ENCODE assay signal across 17 cellular contexts in the genomic region with DNA sequence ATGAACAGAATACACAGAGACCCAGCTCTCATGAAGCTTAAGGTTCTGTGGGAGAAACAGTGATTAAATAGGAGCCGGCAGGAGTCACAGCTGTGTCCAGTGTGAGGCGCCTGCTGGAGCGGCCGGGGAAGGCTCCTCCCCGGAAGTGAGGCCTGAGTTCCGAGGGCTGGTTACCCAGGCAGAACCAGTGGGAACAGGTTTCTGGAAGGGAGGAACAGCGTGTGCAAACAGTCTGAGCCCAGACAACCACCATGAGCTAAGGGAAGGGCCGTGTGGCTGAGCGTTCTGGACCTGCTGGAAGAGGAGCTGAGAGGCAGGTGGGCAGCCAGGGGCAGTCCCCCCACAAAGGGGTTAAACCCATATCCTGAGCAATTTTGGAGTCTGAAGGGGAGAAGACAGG.
"Had no signal": no experiment of that assay in that cellular context is flagged by ENCODE, and none has a peak within 500 bp of the region (broad histone marks: within the 10 kb centered on the region; RNA-seq: fewer than 3 reads in every experiment).

No MANE protein-coding gene starts in this region.

- H3K27me3 ChIP-seq: adrenal gland, esophagus muscularis mucosa, ovary, spleen, thyroid gland had no signal

- H3K9me3 ChIP-seq: adrenal gland, esophagus muscularis mucosa, left ventricle myocardium inferior, ovary, spleen, thyroid gland had no signal

- H3K4me1 ChIP-seq: esophagus muscularis mucosa, left ventricle myocardium inferior, spleen had no signal

- H3K4me3 ChIP-seq: adrenal gland, esophagus muscularis mucosa, left ventricle myocardium inferior, ovary, spleen, thyroid gland had no signal

- H3K27ac ChIP-seq: adrenal gland, esophagus muscularis mucosa, left ventricle myocardium inferior, ovary, spleen, thyroid gland, VCaP had no signal

- H3K36me3 ChIP-seq: adrenal gland, esophagus muscularis mucosa, left ventricle myocardium inferior, ovary, spleen, thyroid gland had no signal

- DNase-seq: activated CD4-positive, alpha-beta T cell treated with anti-CD3 and anti-CD28 coated beads for 1 hour; activated CD4-positive, alpha-beta T cell treated with anti-CD3 and anti-CD28 coated beads, Interleukin-2, amount 50 U/mL, for 4 hours; activated effector memory CD4-positive, alpha-beta T cell treated with anti-CD3 and anti-CD28 coated beads, Interleukin-2, amount 50 U/mL, for 16 hours; activated T-cell treated with anti-CD3 and anti-CD28 coated beads, Interleukin-2, amount 50 U/mL, for 72 hours; adrenal gland; effector CD8-positive, alpha-beta T cell; left ventricle myocardium inferior; naive thymus-derived CD4-positive, alpha-beta T cell; ovary; spleen; stimulated activated naive B cell treated with anti-CD40 and anti-IgM and Interleukin-4, amounts not matched to agents 10 μg/mL and 1 μg/mL and 100 μg/mL, for 72 hours; T-helper 2 cell; thyroid gland had no signal

- ATAC-seq: activated naive CD4-positive, alpha-beta T cell treated with anti-CD3 and anti-CD28 coated beads, Interleukin-2, amount 50 U/mL, for 72 hours; activated T-cell treated with anti-CD3 and anti-CD28 coated beads, Interleukin-2, amount 50 U/mL, for 72 hours; stimulated activated naive B cell treated with anti-CD40 and anti-IgM and Interleukin-4, amounts not matched to agents 10 μg/mL and 1 μg/mL and 100 μg/mL, for 72 hours had no signal

- FAIRE-seq: keratinocyte had no signal
